ENCODE assay signal across 38 cellular contexts in the genomic region with DNA sequence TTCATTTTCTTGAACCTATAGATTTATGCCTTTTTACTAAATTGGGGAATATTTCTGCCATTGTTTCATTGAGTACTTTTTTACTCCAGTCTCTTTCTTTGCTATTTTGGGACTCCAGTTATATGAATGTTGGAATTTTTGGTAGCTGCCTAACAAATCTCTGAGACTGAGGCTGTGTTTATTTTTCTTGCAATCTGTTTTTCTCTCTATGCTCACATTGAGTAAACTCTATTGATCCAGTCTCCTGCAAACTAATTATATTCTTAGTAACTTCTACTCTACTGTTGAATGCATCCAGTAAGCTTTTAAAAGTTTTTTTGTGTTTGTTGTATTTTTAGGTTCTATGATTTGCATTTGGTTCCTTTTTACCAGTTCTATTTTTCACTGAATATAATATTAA.
"Had no signal": no experiment of that assay in that cellular context is flagged by ENCODE, and none has a peak within 500 bp of the region (broad histone marks: within the 10 kb centered on the region; RNA-seq: fewer than 3 reads in every experiment).

No MANE protein-coding gene starts in this region.

- H3K27ac ChIP-seq: ascending aorta, cardiac muscle cell, VCaP had no signal

- H3K4me3 ChIP-seq: ascending aorta, cardiac muscle cell had no signal

- ATAC-seq: activated CD4-positive, alpha-beta T cell treated with anti-CD3 and anti-CD28 coated beads for 36 hours; activated CD4-positive, CD25-positive, alpha-beta regulatory T cell treated with anti-CD3 and anti-CD28 coated beads, Interleukin-2, amount 50 U/mL, for 24 hours; activated CD8-positive, alpha-beta memory T cell treated with anti-CD3 and anti-CD28 coated beads, Interleukin-2, amount 10 ng/mL, durations not matched to agents 7 days and 5 days; activated CD8-positive, alpha-beta T cell treated with anti-CD3 and anti-CD28 coated beads, Interleukin-2, amount 10 ng/mL, durations not matched to agents 7 days and 5 days; activated naive CD8-positive, alpha-beta T cell treated with anti-CD3 and anti-CD28 coated beads, Interleukin-2, amount 50 U/mL, for 24 hours; T-cell had no signal

- H3K27ac Mint-ChIP-seq: activated CD4-positive, alpha-beta memory T cell treated with anti-CD3 and anti-CD28 coated beads, Interleukin-2, amount 10 ng/mL, durations not matched to agents 7 days and 5 days; activated CD4-positive, alpha-beta T cell treated with anti-CD3 and anti-CD28 coated beads for 36 hours; activated CD4-positive, alpha-beta T cell treated with anti-CD3 and anti-CD28 coated beads, Interleukin-2, amount 10 ng/mL, durations not matched to agents 7 days and 5 days; activated CD8-positive, alpha-beta memory T cell treated with anti-CD3 and anti-CD28 coated beads, Interleukin-2, amount 10 ng/mL, durations not matched to agents 7 days and 5 days; activated CD8-positive, alpha-beta T cell treated with anti-CD3 and anti-CD28 coated beads, Interleukin-2, amount 10 ng/mL, durations not matched to agents 7 days and 5 days; activated naive CD4-positive, alpha-beta T cell treated with anti-CD3 and anti-CD28 coated beads, Interleukin-2, amount 10 ng/mL, durations not matched to agents 7 days and 5 days; activated naive CD4-positive, alpha-beta T cell treated with anti-CD3 and anti-CD28 coated beads, Interleukin-2, amount 50 U/mL, for 24 hours; activated naive CD8-positive, alpha-beta T cell; activated naive CD8-positive, alpha-beta T cell treated with anti-CD3 and anti-CD28 coated beads, Interleukin-2, amount 10 ng/mL, durations not matched to agents 7 days and 5 days; activated naive CD8-positive, alpha-beta T cell treated with anti-CD3 and anti-CD28 coated beads, Interleukin-2, amount 50 U/mL, for 24 hours; activated T-cell treated with anti-CD3 and anti-CD28 coated beads, Interleukin-2, amount 50 U/mL, for 24 hours; activated T-helper 2 cell treated with anti-CD3 and anti-CD28 coated beads, Interferon-gamma antibody, Interleukin-2, Interleukin-4, amounts not matched to agents 10 μg/mL and 5 μg/mL and 100 μg/mL, durations not matched to agents 14 hours and 24 hours and 36 hours; brain; T-cell; T-helper 1 cell treated with Interleukin-12 subunit alpha and Interleukin-12 subunit beta and Interleukin-4 antibody, amounts not matched to agents 30 μg/mL and 1 μg/mL, for 36 hours; T-helper 2 cell treated with Interferon-gamma antibody and Interleukin-4, amounts not matched to agents 5 μg/mL and 100 μg/mL, for 36 hours had no signal

- H3K36me3 Mint-ChIP-seq: activated CD8-positive, alpha-beta memory T cell treated with anti-CD3 and anti-CD28 coated beads, Interleukin-2, amount 10 ng/mL, durations not matched to agents 7 days and 5 days; activated naive CD4-positive, alpha-beta T cell treated with anti-CD3 and anti-CD28 coated beads, Interleukin-2, amount 10 ng/mL, durations not matched to agents 7 days and 5 days; activated naive CD4-positive, alpha-beta T cell treated with anti-CD3 and anti-CD28 coated beads, Interleukin-2, amount 50 U/mL, for 24 hours; activated naive CD8-positive, alpha-beta T cell; activated naive CD8-positive, alpha-beta T cell treated with anti-CD3 and anti-CD28 coated beads, Interleukin-2, amount 10 ng/mL, durations not matched to agents 7 days and 5 days; T-cell had no signal

- H3K4me3 Mint-ChIP-seq: activated CD4-positive, alpha-beta memory T cell treated with anti-CD3 and anti-CD28 coated beads, Interleukin-2, amount 10 ng/mL, durations not matched to agents 7 days and 5 days; activated CD4-positive, alpha-beta T cell treated with anti-CD3 and anti-CD28 coated beads for 36 hours; activated CD4-positive, alpha-beta T cell treated with anti-CD3 and anti-CD28 coated beads, Interleukin-2, amount 10 ng/mL, durations not matched to agents 7 days and 5 days; activated CD8-positive, alpha-beta memory T cell treated with anti-CD3 and anti-CD28 coated beads, Interleukin-2, amount 10 ng/mL, durations not matched to agents 7 days and 5 days; activated CD8-positive, alpha-beta T cell treated with anti-CD3 and anti-CD28 coated beads, Interleukin-2, amount 10 ng/mL, durations not matched to agents 7 days and 5 days; activated naive CD4-positive, alpha-beta T cell treated with anti-CD3 and anti-CD28 coated beads, Interleukin-2, amount 10 ng/mL, durations not matched to agents 7 days and 5 days; activated naive CD4-positive, alpha-beta T cell treated with anti-CD3 and anti-CD28 coated beads, Interleukin-2, amount 50 U/mL, for 24 hours; activated naive CD8-positive, alpha-beta T cell; activated naive CD8-positive, alpha-beta T cell treated with anti-CD3 and anti-CD28 coated beads, Interleukin-2, amount 10 ng/mL, durations not matched to agents 7 days and 5 days; activated naive CD8-positive, alpha-beta T cell treated with anti-CD3 and anti-CD28 coated beads, Interleukin-2, amount 50 U/mL, for 24 hours; activated T-cell treated with anti-CD3 and anti-CD28 coated beads, Interleukin-2, amount 50 U/mL, for 24 hours; brain; central memory CD8-positive, alpha-beta T cell; T-cell; T-helper 1 cell treated with Interleukin-12 subunit alpha and Interleukin-12 subunit beta and Interleukin-4 antibody, amounts not matched to agents 30 μg/mL and 1 μg/mL, for 36 hours; T-helper 2 cell treated with Interferon-gamma antibody and Interleukin-4, amounts not matched to agents 5 μg/mL and 100 μg/mL, for 36 hours had no signal

- H3K9me3 Mint-ChIP-seq: activated CD4-positive, alpha-beta T cell treated with anti-CD3 and anti-CD28 coated beads, Interleukin-2, amount 10 ng/mL, durations not matched to agents 7 days and 5 days; activated naive CD4-positive, alpha-beta T cell treated with anti-CD3 and anti-CD28 coated beads, Interleukin-2, amount 10 ng/mL, durations not matched to agents 7 days and 5 days; activated naive CD8-positive, alpha-beta T cell treated with anti-CD3 and anti-CD28 coated beads, Interleukin-2, amount 10 ng/mL, durations not matched to agents 7 days and 5 days; activated T-helper 2 cell treated with anti-CD3 and anti-CD28 coated beads, Interferon-gamma antibody, Interleukin-2, Interleukin-4, amounts not matched to agents 10 μg/mL and 5 μg/mL and 100 μg/mL, durations not matched to agents 14 hours and 24 hours and 36 hours; central memory CD8-positive, alpha-beta T cell; T-helper 1 cell treated with Interleukin-12 subunit alpha and Interleukin-12 subunit beta and Interleukin-4 antibody, amounts not matched to agents 30 μg/mL and 1 μg/mL, for 36 hours; T-helper 2 cell treated with Interferon-gamma antibody and Interleukin-4, amounts not matched to agents 5 μg/mL and 100 μg/mL, for 36 hours had no signal

- H3K27me3 ChIP-seq: ascending aorta, cardiac muscle cell had no signal

- H3K4me1 ChIP-seq: ascending aorta had no signal

- H3K36me3 ChIP-seq: ascending aorta, cardiac muscle cell had no signal

- H3K27me3 Mint-ChIP-seq: activated CD4-positive, alpha-beta memory T cell treated with anti-CD3 and anti-CD28 coated beads, Interleukin-2, amount 10 ng/mL, durations not matched to agents 7 days and 5 days; activated CD4-positive, alpha-beta T cell treated with anti-CD3 and anti-CD28 coated beads for 36 hours; activated CD4-positive, alpha-beta T cell treated with anti-CD3 and anti-CD28 coated beads, Interleukin-2, amount 10 ng/mL, durations not matched to agents 7 days and 5 days; activated CD8-positive, alpha-beta memory T cell treated with anti-CD3 and anti-CD28 coated beads, Interleukin-2, amount 10 ng/mL, durations not matched to agents 7 days and 5 days; activated naive CD4-positive, alpha-beta T cell treated with anti-CD3 and anti-CD28 coated beads, Interleukin-2, amount 10 ng/mL, durations not matched to agents 7 days and 5 days; activated naive CD4-positive, alpha-beta T cell treated with anti-CD3 and anti-CD28 coated beads, Interleukin-2, amount 50 U/mL, for 24 hours; activated naive CD8-positive, alpha-beta T cell; activated naive CD8-positive, alpha-beta T cell treated with anti-CD3 and anti-CD28 coated beads, Interleukin-2, amount 10 ng/mL, durations not matched to agents 7 days and 5 days; activated naive CD8-positive, alpha-beta T cell treated with anti-CD3 and anti-CD28 coated beads, Interleukin-2, amount 50 U/mL, for 24 hours; activated T-cell treated with anti-CD3 and anti-CD28 coated beads, Interleukin-2, amount 50 U/mL, for 24 hours had no signal

- H3K4me1 Mint-ChIP-seq: activated CD4-positive, alpha-beta memory T cell treated with anti-CD3 and anti-CD28 coated beads, Interleukin-2, amount 10 ng/mL, durations not matched to agents 7 days and 5 days; activated CD4-positive, alpha-beta T cell treated with anti-CD3 and anti-CD28 coated beads for 36 hours; activated CD4-positive, alpha-beta T cell treated with anti-CD3 and anti-CD28 coated beads, Interleukin-2, amount 10 ng/mL, durations not matched to agents 7 days and 5 days; activated CD8-positive, alpha-beta memory T cell treated with anti-CD3 and anti-CD28 coated beads, Interleukin-2, amount 10 ng/mL, durations not matched to agents 7 days and 5 days; activated naive CD4-positive, alpha-beta T cell treated with anti-CD3 and anti-CD28 coated beads, Interleukin-2, amount 10 ng/mL, durations not matched to agents 7 days and 5 days; activated naive CD4-positive, alpha-beta T cell treated with anti-CD3 and anti-CD28 coated beads, Interleukin-2, amount 50 U/mL, for 24 hours; activated naive CD8-positive, alpha-beta T cell treated with anti-CD3 and anti-CD28 coated beads, Interleukin-2, amount 10 ng/mL, durations not matched to agents 7 days and 5 days; activated naive CD8-positive, alpha-beta T cell treated with anti-CD3 and anti-CD28 coated beads, Interleukin-2, amount 50 U/mL, for 24 hours; brain; central memory CD8-positive, alpha-beta T cell; T-cell had no signal

- FAIRE-seq: bronchial epithelial cell had no signal

- DNase-seq: activated CD4-positive, alpha-beta memory T cell treated with anti-CD3 and anti-CD28 coated beads, Interleukin-2, amount 10 ng/mL, durations not matched to agents 7 days and 5 days; activated CD4-positive, alpha-beta T cell treated with anti-CD3 and anti-CD28 coated beads for 1 hour; activated CD4-positive, alpha-beta T cell treated with anti-CD3 and anti-CD28 coated beads for 36 hours; activated CD4-positive, alpha-beta T cell treated with anti-CD3 and anti-CD28 coated beads for 48 hours; activated CD4-positive, alpha-beta T cell treated with anti-CD3 and anti-CD28 coated beads, Interleukin-2, amount 10 ng/mL, durations not matched to agents 7 days and 5 days; activated CD4-positive, alpha-beta T cell treated with anti-CD3 and anti-CD28 coated beads, Interleukin-2, amount 50 U/mL, for 48 hours; activated CD4-positive, CD25-positive, alpha-beta regulatory T cell; activated CD8-positive, alpha-beta memory T cell treated with anti-CD3 and anti-CD28 coated beads for 24 hours; activated CD8-positive, alpha-beta memory T cell treated with anti-CD3 and anti-CD28 coated beads, Interleukin-2, amount 10 ng/mL, durations not matched to agents 7 days and 5 days; activated CD8-positive, alpha-beta memory T cell treated with anti-CD3 and anti-CD28 coated beads, Interleukin-2, amount 50 U/mL, for 48 hours; activated CD8-positive, alpha-beta T cell treated with anti-CD3 and anti-CD28 coated beads, Interleukin-2, amount 10 ng/mL, durations not matched to agents 7 days and 5 days; activated effector memory CD4-positive, alpha-beta T cell treated with Interleukin-2 at 50 U/mL for 16 hours; activated gamma-delta T cell; activated naive CD4-positive, alpha-beta T cell treated with anti-CD3 and anti-CD28 coated beads, Interleukin-2, amount 10 ng/mL, durations not matched to agents 7 days and 5 days; activated naive CD4-positive, alpha-beta T cell treated with Interleukin-2 at 50 U/mL for 16 hours; activated naive CD8-positive, alpha-beta T cell treated with anti-CD3 and anti-CD28 coated beads, Interleukin-2, amount 10 ng/mL, durations not matched to agents 7 days and 5 days; activated naive CD8-positive, alpha-beta T cell treated with anti-CD3 and anti-CD28 coated beads, Interleukin-2, amount 50 U/mL, for 24 hours; activated T-cell treated with anti-CD3 and anti-CD28 coated beads, Interleukin-2, amount 50 U/mL, for 24 hours; activated T-cell treated with anti-CD3 and anti-CD28 coated beads, Interleukin-2, amount 50 U/mL, for 48 hours; amygdala; anterior cingulate cortex; caudate nucleus; cerebellar nuclear complex; T-cell; T-helper 2 cell; T-helper 9 cell had no signal
